In genomic region chr17:81910840-81911276, GRCh38 we compare ENCODE assay signal across 8 cellular contexts. TPM values are rescaled to one million over a fixed set of nuclear protein-coding genes. Genes with fewer than 3 reads are reported as not detected.
DNase-seq lines count a peak whose midpoint lies in the region; ATAC-seq and TF ChIP-seq lines count a peak whose summit lies in the region.

No MANE protein-coding gene starts in this region.

- peak overlapping the region; percentile 93 for H3K4me2 ChIP-seq in DOHH2 (ENCODE audit: low read length)

- H3K27ac ChIP-seq in DOHH2 (ENCODE audit: low read depth, low read length) (peak overlapping the region; percentile 52), muscle layer of colon (ENCODE audit: low read depth, low read length) (peak overlapping the region; percentile 3)

- no peaks in the 10 kb centered on the region for H3K27me3 ChIP-seq in DOHH2 (ENCODE audit: control insufficient read depth, low read length)
- no peaks in the 10 kb centered on the region for H3K27me3 ChIP-seq in muscle layer of colon (ENCODE audit: control insufficient read depth in 1 of 2, insufficient read depth in 2 of 2, low read length in 2 of 2)

- H3K36me3 ChIP-seq in DOHH2 (ENCODE audit: control insufficient read depth, low read length) (peaks cover 79% of the 10 kb centered on the region), muscle layer of colon (ENCODE audit: insufficient read depth, low read length) (peaks cover 38% of the 10 kb centered on the region)

- no peak for TF ChIP-seq CTCF in DOHH2 (IDR thresholded peaks at IDR 0.05; ENCODE audit: low read depth, low read length, poor library complexity, severe bottlenecking)
- TF ChIP-seq CTCF in choroid plexus epithelial cell (conservative IDR thresholded peaks at IDR 0.05; ENCODE audit: low read depth, low read length), result no peak

- H3K9ac ChIP-seq in muscle layer of colon (ENCODE audit: low read length), result peak overlapping the region; percentile 39

- no peak for DNase-seq in choroid plexus epithelial cell (ENCODE audit: low read depth)
- DNase-seq in NCI-H2029 treated with DMSO at 0.1 percent for 48 hours (lab: John Stamatoyannopoulos, UW), result no peak
- DNase-seq in mesenteric fat pad (ENCODE audit: low spot score), result no peak
- DNase-seq in SIG-M5 (lab: John Stamatoyannopoulos, UW), result no peak

- H4K20me1 ChIP-seq in DOHH2 (ENCODE audit: control insufficient read depth, insufficient read depth, low read depth, low read length), result peaks cover 15% of the 10 kb centered on the region; the same call in 1 of the 2 replicates

- H3K9me3 ChIP-seq in DOHH2 (ENCODE audit: control insufficient read depth, insufficient read depth, low read length), result no peaks in the 10 kb centered on the region
- H3K9me3 ChIP-seq in muscle layer of colon (ENCODE audit: low read length), result no peaks in the 10 kb centered on the region

- H3K4me3 ChIP-seq in DOHH2 (ENCODE audit: low read length) (peak overlapping the region; percentile 98), choroid plexus epithelial cell (ENCODE audit: low read depth, low read length) (peak overlapping the region; percentile 75), muscle layer of colon (ENCODE audit: low read depth in 1 of 2, low read length in 2 of 2) (peak overlapping the region; percentile 70 to 83)

- no peak for TF ChIP-seq RAD21 in Ishikawa (IDR thresholded peaks at IDR 0.05; ENCODE audit: low read depth)

- H3K4me1 ChIP-seq in DOHH2 (ENCODE audit: control insufficient read depth, low read length), result peaks cover 17% of the 10 kb centered on the region
- H3K4me1 ChIP-seq in muscle layer of colon (ENCODE audit: insufficient read depth, low read length), result peaks cover 13% of the 10 kb centered on the region

- peak; percentile 24 for ATAC-seq in GM21515 (IDR thresholded peaks at IDR 0.05; ENCODE audit: unreplicated experiment)

- H3F3A ChIP-seq in DOHH2 (ENCODE audit: control insufficient read depth, insufficient read depth), result peaks cover 10% of the 10 kb centered on the region

- H3K79me2 ChIP-seq in DOHH2 (ENCODE audit: control insufficient read depth, low read length), result peaks cover 26% of the 10 kb centered on the region

- H3K9me2 ChIP-seq in DOHH2 (replicated peaks; ENCODE audit: control insufficient read depth, low read length), result no peaks in the 10 kb centered on the region

- no peak for TF ChIP-seq EP300 in Ishikawa (IDR thresholded peaks at IDR 0.05; ENCODE audit: borderline replicate concordance)

TF ChIP-seq in Ishikawa, 13 proteins besides CTCF, POLR2A, EP300 and RAD21:
- TF ChIP-seq ZBTB7A (IDR thresholded peaks at IDR 0.05; ENCODE audit: low read depth) (peak; percentile 33; the same call in 1 of the 2 replicates), TAF1 (IDR thresholded peaks at IDR 0.05; ENCODE audit: low read depth) (no peak)

RNA-seq across cellular contexts. Expression of gene PCYT2, which starts 0.3 kb away (rescaled TPM):
- total RNA-seq in mesenteric fat pad, result 33.9 TPM

RNA-seq across cellular contexts. Expression of gene SIRT7, which starts 7.1 kb away (rescaled TPM):
- total RNA-seq in mesenteric fat pad, result 16.9 TPM

RNA-seq across cellular contexts. Expression of gene NPB, which starts 8.8 kb away (rescaled TPM):
- total RNA-seq in mesenteric fat pad, result not detected

RNA-seq across cellular contexts. Expression of gene MAFG, which starts 16.7 kb away (rescaled TPM):
- 29.7 TPM for total RNA-seq in mesenteric fat pad

RNA-seq across cellular contexts. Expression of gene ANAPC11, which starts 19.3 kb away (rescaled TPM):
- total RNA-seq in mesenteric fat pad, result 102 TPM
